In genomic region chr3:47306022-47306421, GRCh38 we compare ENCODE assay signal across 1 cellular context.
TF ChIP-seq lines count a peak whose summit lies in the region.

No MANE protein-coding gene starts in this region.

TF ChIP-seq in GM12878, 131 proteins besides CTCF, POLR2A, EP300 and RAD21 (continued from another document):
- TF ChIP-seq, protein P1, sequence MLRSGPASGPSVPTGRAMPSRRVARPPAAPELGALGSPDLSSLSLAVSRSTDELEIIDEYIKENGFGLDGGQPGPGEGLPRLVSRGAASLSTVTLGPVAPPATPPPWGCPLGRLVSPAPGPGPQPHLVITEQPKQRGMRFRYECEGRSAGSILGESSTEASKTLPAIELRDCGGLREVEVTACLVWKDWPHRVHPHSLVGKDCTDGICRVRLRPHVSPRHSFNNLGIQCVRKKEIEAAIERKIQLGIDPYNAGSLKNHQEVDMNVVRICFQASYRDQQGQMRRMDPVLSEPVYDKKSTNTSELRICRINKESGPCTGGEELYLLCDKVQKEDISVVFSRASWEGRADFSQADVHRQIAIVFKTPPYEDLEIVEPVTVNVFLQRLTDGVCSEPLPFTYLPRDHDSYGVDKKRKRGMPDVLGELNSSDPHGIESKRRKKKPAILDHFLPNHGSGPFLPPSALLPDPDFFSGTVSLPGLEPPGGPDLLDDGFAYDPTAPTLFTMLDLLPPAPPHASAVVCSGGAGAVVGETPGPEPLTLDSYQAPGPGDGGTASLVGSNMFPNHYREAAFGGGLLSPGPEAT (IDR thresholded peaks at IDR 0.05; ENCODE audit: low read depth), result 0 out of 2 replicates have a peak, but pooled peaks have one; percentile 19
- TF ChIP-seq NKRF (conservative IDR thresholded peaks at IDR 0.05), result no peak
- no peak for TF ChIP-seq ZZZ3 (IDR thresholded peaks at IDR 0.05; ENCODE audit: control insufficient read depth, insufficient read length, low read depth)
- TF ChIP-seq IRF3 (IDR thresholded peaks at IDR 0.05), result no peak
- no peak for TF ChIP-seq LARP7 (IDR thresholded peaks at IDR 0.05)
- no peak for TF ChIP-seq TAF1 (IDR thresholded peaks at IDR 0.05; ENCODE audit: borderline replicate concordance, low read depth, low read length)
- TF ChIP-seq REST (IDR thresholded peaks at IDR 0.05; ENCODE audit: low read depth, low read length), result no peak
- no peak for TF ChIP-seq RELA (IDR thresholded peaks at IDR 0.05; ENCODE audit: borderline replicate concordance, partially characterized antibody)
- no peak for TF ChIP-seq SUPT20H (IDR thresholded peaks at IDR 0.05; ENCODE audit: borderline replicate concordance, control insufficient read depth, low read depth, low read length)
- no peak for TF ChIP-seq SIN3A (IDR thresholded peaks at IDR 0.05; ENCODE audit: low read depth, low read length)
- no peak for TF ChIP-seq NBN (IDR thresholded peaks at IDR 0.05)
- TF ChIP-seq YBX1 (IDR thresholded peaks at IDR 0.05), result 0 out of 2 replicates have a peak, but pooled peaks have one; percentile 53
- TF ChIP-seq HDGF (IDR thresholded peaks at IDR 0.05), result no peak
- no peak for TF ChIP-seq CREM (IDR thresholded peaks at IDR 0.05; ENCODE audit: low read depth)
- TF ChIP-seq SPI1 (IDR thresholded peaks at IDR 0.05; ENCODE audit: borderline replicate concordance, insufficient read depth, low read depth, low read length), result no peak
- TF ChIP-seq KDM1A (IDR thresholded peaks at IDR 0.05; ENCODE audit: borderline replicate concordance), result no peak
- no peak for TF ChIP-seq HDAC2 (IDR thresholded peaks at IDR 0.05)
- no peak for TF ChIP-seq ESRRA (IDR thresholded peaks at IDR 0.05; ENCODE audit: low read length)
- no peak for TF ChIP-seq ZSCAN29 (IDR thresholded peaks at IDR 0.05)
- TF ChIP-seq ZNF24 (IDR thresholded peaks at IDR 0.05), result peak; percentile 36; the same call in 1 of the 2 replicates
- TF ChIP-seq KLF5 (IDR thresholded peaks at IDR 0.05; ENCODE audit: partially characterized antibody), result no peak
- TF ChIP-seq MEF2A (IDR thresholded peaks at IDR 0.05; ENCODE audit: insufficient read depth, low read depth, low read length), result peak; percentile 68; the same call in 1 of the 2 replicates
- TF ChIP-seq NRF1 (conservative IDR thresholded peaks at IDR 0.05; ENCODE audit: low read depth, low read length), result no peak
- TF ChIP-seq RAD51 (IDR thresholded peaks at IDR 0.05), result no peak
- TF ChIP-seq RB1 (IDR thresholded peaks at IDR 0.05; ENCODE audit: borderline replicate concordance), result no peak
- TF ChIP-seq POLR2AphosphoS5 (IDR thresholded peaks at IDR 0.05; ENCODE audit: low read length), result no peak
- TF ChIP-seq SREBF1 (IDR thresholded peaks at IDR 0.05; ENCODE audit: low read length), result no peak
- no peak for TF ChIP-seq SMC3 (IDR thresholded peaks at IDR 0.05; ENCODE audit: borderline replicate concordance, low read length)
